In genomic region chr2:9240745-9241144, GRCh38 we compare ENCODE assay signal across 18 cellular contexts. TPM values are rescaled to one million over a fixed set of nuclear protein-coding genes. Genes with fewer than 3 reads are reported as not detected.
A peak's percentile ranks its signal among the peaks of the same experiment; 100 is the strongest.
DNase-seq lines count a peak whose midpoint lies in the region; ATAC-seq and TF ChIP-seq lines count a peak whose summit lies in the region.
"Had no signal": no experiment of that assay in that cellular context is flagged by ENCODE, and none has a peak within 500 bp of the region (broad histone marks: within the 10 kb centered on the region; RNA-seq: fewer than 3 reads in every experiment).

No MANE protein-coding gene starts in this region.

- no peak overlapping the region for H3K27ac Mint-ChIP-seq in activated CD8-positive, alpha-beta T cell treated with anti-CD3 and anti-CD28 coated beads for 36 hours
- no peak overlapping the region for H3K27ac Mint-ChIP-seq in activated CD8-positive, alpha-beta T cell treated with anti-CD3 and anti-CD28 coated beads, Interleukin-2, amount 10 ng/mL, durations not matched to agents 7 days and 5 days
- H3K27ac Mint-ChIP-seq: activated naive CD8-positive, alpha-beta T cell treated with anti-CD3 and anti-CD28 coated beads, Interleukin-2, amount 10 ng/mL, durations not matched to agents 7 days and 5 days; CD4-positive, alpha-beta T cell; stimulated activated naive CD8-positive, alpha-beta T cell treated with anti-CD3 and anti-CD28 coated beads, Interleukin-15, Interleukin-2, amounts not matched to agents 100 ng/mL and 50 ng/mL, for 24 hours had no signal

- peak overlapping the region; percentile 19 for H3K4me2 ChIP-seq in osteoblast (ENCODE audit: insufficient read depth, low read length)

- H3K4me3 Mint-ChIP-seq in activated CD8-positive, alpha-beta T cell treated with anti-CD3 and anti-CD28 coated beads for 36 hours = no peak overlapping the region
- no peak overlapping the region for H3K4me3 Mint-ChIP-seq in activated CD8-positive, alpha-beta T cell treated with anti-CD3 and anti-CD28 coated beads, Interleukin-2, amount 10 ng/mL, durations not matched to agents 7 days and 5 days
- H3K4me3 Mint-ChIP-seq: activated naive CD8-positive, alpha-beta T cell treated with anti-CD3 and anti-CD28 coated beads, Interleukin-2, amount 10 ng/mL, durations not matched to agents 7 days and 5 days; CD4-positive, alpha-beta T cell; stimulated activated naive CD8-positive, alpha-beta T cell treated with anti-CD3 and anti-CD28 coated beads, Interleukin-15, Interleukin-2, amounts not matched to agents 100 ng/mL and 50 ng/mL, for 24 hours had no signal

- CTCF ChIA-PET in activated CD8-positive, alpha-beta T cell treated with anti-CD3 and anti-CD28 coated beads for 36 hours (lab: Charles Lee) = no interaction called here
- CTCF ChIA-PET in activated CD8-positive, alpha-beta T cell treated with anti-CD3 and anti-CD28 coated beads, Interleukin-2, amount 10 ng/mL, durations not matched to agents 7 days and 5 days (lab: Charles Lee) = no interaction called here

- H3K27me3 Mint-ChIP-seq in activated CD8-positive, alpha-beta T cell treated with anti-CD3 and anti-CD28 coated beads for 36 hours = peaks cover 8% of the 10 kb centered on the region
- peaks cover 9% of the 10 kb centered on the region for H3K27me3 Mint-ChIP-seq in activated CD8-positive, alpha-beta T cell treated with anti-CD3 and anti-CD28 coated beads, Interleukin-2, amount 10 ng/mL, durations not matched to agents 7 days and 5 days (ENCODE audit: low read depth)
- H3K27me3 Mint-ChIP-seq: CD4-positive, alpha-beta T cell; stimulated activated naive CD8-positive, alpha-beta T cell treated with anti-CD3 and anti-CD28 coated beads, Interleukin-15, Interleukin-2, amounts not matched to agents 100 ng/mL and 50 ng/mL, for 24 hours had no signal

- H3K36me3 ChIP-seq in osteoblast (ENCODE audit: insufficient read depth, low read length) = peaks cover 5% of the 10 kb centered on the region
- H3K36me3 ChIP-seq: cardiac muscle cell, vagina had no signal

- no peak overlapping the region for H3K4me3 ChIP-seq in osteoblast (ENCODE audit: insufficient read depth, low read length)
- H3K4me3 ChIP-seq: cardiac muscle cell, vagina had no signal

- H3K9me3 Mint-ChIP-seq in activated CD8-positive, alpha-beta T cell treated with anti-CD3 and anti-CD28 coated beads for 36 hours = no peaks in the 10 kb centered on the region
- no peaks in the 10 kb centered on the region for H3K9me3 Mint-ChIP-seq in activated CD8-positive, alpha-beta T cell treated with anti-CD3 and anti-CD28 coated beads, Interleukin-2, amount 10 ng/mL, durations not matched to agents 7 days and 5 days (ENCODE audit: insufficient read depth)
- H3K9me3 Mint-ChIP-seq: activated naive CD8-positive, alpha-beta T cell treated with anti-CD3 and anti-CD28 coated beads, Interleukin-2, amount 10 ng/mL, durations not matched to agents 7 days and 5 days; CD4-positive, alpha-beta T cell; stimulated activated naive CD8-positive, alpha-beta T cell treated with anti-CD3 and anti-CD28 coated beads, Interleukin-15, Interleukin-2, amounts not matched to agents 100 ng/mL and 50 ng/mL, for 24 hours had no signal

- no peak for TF ChIP-seq CTCF in activated CD8-positive, alpha-beta T cell treated with anti-CD3 and anti-CD28 coated beads for 36 hours (IDR thresholded peaks at IDR 0.05)
- no peak for TF ChIP-seq CTCF in osteoblast (IDR thresholded peaks at IDR 0.05; ENCODE audit: extremely low read depth, low read depth, low read length)

- POLR2A ChIA-PET in activated CD8-positive, alpha-beta T cell treated with anti-CD3 and anti-CD28 coated beads for 36 hours (lab: Charles Lee) = no interaction called here
- POLR2A ChIA-PET in activated CD8-positive, alpha-beta T cell treated with anti-CD3 and anti-CD28 coated beads, Interleukin-2, amount 10 ng/mL, durations not matched to agents 7 days and 5 days (lab: Charles Lee) = no interaction called here

- intact Hi-C loops in activated CD8-positive, alpha-beta T cell treated with anti-CD3 and anti-CD28 coated beads for 36 hours (cut with micrococcal nuclease) = no loop called here

- H3K4me1 Mint-ChIP-seq in activated CD8-positive, alpha-beta T cell treated with anti-CD3 and anti-CD28 coated beads for 36 hours (ENCODE audit: low read depth) = no peaks in the 10 kb centered on the region
- no peaks in the 10 kb centered on the region for H3K4me1 Mint-ChIP-seq in activated CD8-positive, alpha-beta T cell treated with anti-CD3 and anti-CD28 coated beads, Interleukin-2, amount 10 ng/mL, durations not matched to agents 7 days and 5 days (ENCODE audit: low read depth)
- H3K4me1 Mint-ChIP-seq: activated naive CD8-positive, alpha-beta T cell treated with anti-CD3 and anti-CD28 coated beads, Interleukin-2, amount 10 ng/mL, durations not matched to agents 7 days and 5 days had no signal

- H3K27me3 ChIP-seq in osteoblast (ENCODE audit: insufficient read depth, low read length) = no peaks in the 10 kb centered on the region
- H3K27me3 ChIP-seq: cardiac muscle cell, vagina had no signal

- H3K4me1 ChIP-seq in osteoblast (ENCODE audit: insufficient read depth, low read length) = peaks cover 26% of the 10 kb centered on the region

- H2AFZ ChIP-seq in osteoblast (ENCODE audit: low read length) = no peak overlapping the region

- H3K27ac ChIP-seq in epithelial cell of prostate (peak overlapping the region; percentile 61), osteoblast (ENCODE audit: low read depth, low read length) (peak overlapping the region; percentile 25), substantia nigra (ENCODE audit: low read depth, low read length, poor library complexity, severe bottlenecking) (no peak overlapping the region)
- H3K27ac ChIP-seq: cardiac muscle cell, vagina, VCaP had no signal

- ATAC-seq in activated CD8-positive, alpha-beta T cell treated with anti-CD3 and anti-CD28 coated beads for 36 hours = no peak
- no peak for ATAC-seq in activated CD8-positive, alpha-beta T cell treated with anti-CD3 and anti-CD28 coated beads, Interleukin-2, amount 10 ng/mL, durations not matched to agents 7 days and 5 days

- H4K20me1 ChIP-seq in osteoblast (ENCODE audit: insufficient read depth, low read length) = no peaks in the 10 kb centered on the region

- H3K9me3 ChIP-seq in osteoblast (ENCODE audit: low read depth, low read length) = no peaks in the 10 kb centered on the region
- H3K9me3 ChIP-seq: vagina had no signal

- no peaks in the 10 kb centered on the region for H3K36me3 Mint-ChIP-seq in activated CD8-positive, alpha-beta T cell treated with anti-CD3 and anti-CD28 coated beads for 36 hours (ENCODE audit: low read depth)
- no peaks in the 10 kb centered on the region for H3K36me3 Mint-ChIP-seq in activated CD8-positive, alpha-beta T cell treated with anti-CD3 and anti-CD28 coated beads, Interleukin-2, amount 10 ng/mL, durations not matched to agents 7 days and 5 days (ENCODE audit: low read depth)
- H3K36me3 Mint-ChIP-seq: activated naive CD8-positive, alpha-beta T cell treated with anti-CD3 and anti-CD28 coated beads, Interleukin-2, amount 10 ng/mL, durations not matched to agents 7 days and 5 days had no signal

- peak; percentile 10 for DNase-seq in activated CD8-positive, alpha-beta T cell treated with anti-CD3 and anti-CD28 coated beads for 36 hours
- no peak for DNase-seq in activated CD8-positive, alpha-beta T cell treated with anti-CD3 and anti-CD28 coated beads, Interleukin-2, amount 10 ng/mL, durations not matched to agents 7 days and 5 days
- DNase-seq in LoVo (ENCODE audit: low spot score) (peak; percentile 24), epithelial cell of prostate (ENCODE audit: low read depth, low spot score) (peak; percentile 50), osteoblast (ENCODE audit: insufficient read length, low spot score, missing footprints) (no peak), ureter (ENCODE audit: low spot score) (no peak), CD1c-positive myeloid dendritic cell (ENCODE audit: extremely low spot score) (no peak), substantia nigra (lab: John Stamatoyannopoulos, UW) (no peak)
- DNase-seq: activated naive CD8-positive, alpha-beta T cell treated with anti-CD3 and anti-CD28 coated beads, Interleukin-2, amount 10 ng/mL, durations not matched to agents 7 days and 5 days; CD4-positive, alpha-beta T cell; kidney; NCI-H2107; NCI-H774; T-helper 1 cell had no signal

- H3K79me2 ChIP-seq in osteoblast (ENCODE audit: insufficient read depth, low read length) = peaks cover 99% of the 10 kb centered on the region

RNA-seq across cellular contexts. Expression of gene ASAP2, which starts 34.1 kb away (rescaled TPM):
- not detected for total RNA-seq in activated CD8-positive, alpha-beta T cell treated with anti-CD3 and anti-CD28 coated beads for 36 hours
- total RNA-seq in activated CD8-positive, alpha-beta T cell treated with anti-CD3 and anti-CD28 coated beads, Interleukin-2, amount 10 ng/mL, durations not matched to agents 7 days and 5 days = not detected
- total RNA-seq in osteoblast (56.0 and 66.2 TPM in 2 replicates), ureter (42.1 TPM)
- total RNA-seq: activated naive CD8-positive, alpha-beta T cell treated with anti-CD3 and anti-CD28 coated beads, Interleukin-2, amount 10 ng/mL, durations not matched to agents 7 days and 5 days had no signal

Comparison
In these comparisons a context has a peak if more than half of its experiments do, and no peak if none do; other contexts are left out.
1. DNase-seq: peak in activated CD8-positive, alpha-beta T cell treated with anti-CD3 and anti-CD28 coated beads for 36 hours (single experiment), LoVo (single experiment) and epithelial cell of prostate (single experiment); none in activated CD8-positive, alpha-beta T cell treated with anti-CD3 and anti-CD28 coated beads, Interleukin-2, amount 10 ng/mL, durations not matched to agents 7 days and 5 days (single experiment), osteoblast (single experiment), ureter (single experiment), CD1c-positive myeloid dendritic cell (single experiment) and substantia nigra (0 of 49).
2. RNA of gene ASAP2, which starts 34.1 kb away (total RNA-seq): 56.0 to 66.2 TPM in osteoblast and 42.1 TPM in ureter (single experiment); not detected in activated CD8-positive, alpha-beta T cell treated with anti-CD3 and anti-CD28 coated beads, Interleukin-2, amount 10 ng/mL, durations not matched to agents 7 days and 5 days and not detected in activated CD8-positive, alpha-beta T cell treated with anti-CD3 and anti-CD28 coated beads for 36 hours; every median in the first group is over 10 times any median in the second.